Comparison of ENCODE assay signal across 8 cellular contexts in the genomic region with DNA sequence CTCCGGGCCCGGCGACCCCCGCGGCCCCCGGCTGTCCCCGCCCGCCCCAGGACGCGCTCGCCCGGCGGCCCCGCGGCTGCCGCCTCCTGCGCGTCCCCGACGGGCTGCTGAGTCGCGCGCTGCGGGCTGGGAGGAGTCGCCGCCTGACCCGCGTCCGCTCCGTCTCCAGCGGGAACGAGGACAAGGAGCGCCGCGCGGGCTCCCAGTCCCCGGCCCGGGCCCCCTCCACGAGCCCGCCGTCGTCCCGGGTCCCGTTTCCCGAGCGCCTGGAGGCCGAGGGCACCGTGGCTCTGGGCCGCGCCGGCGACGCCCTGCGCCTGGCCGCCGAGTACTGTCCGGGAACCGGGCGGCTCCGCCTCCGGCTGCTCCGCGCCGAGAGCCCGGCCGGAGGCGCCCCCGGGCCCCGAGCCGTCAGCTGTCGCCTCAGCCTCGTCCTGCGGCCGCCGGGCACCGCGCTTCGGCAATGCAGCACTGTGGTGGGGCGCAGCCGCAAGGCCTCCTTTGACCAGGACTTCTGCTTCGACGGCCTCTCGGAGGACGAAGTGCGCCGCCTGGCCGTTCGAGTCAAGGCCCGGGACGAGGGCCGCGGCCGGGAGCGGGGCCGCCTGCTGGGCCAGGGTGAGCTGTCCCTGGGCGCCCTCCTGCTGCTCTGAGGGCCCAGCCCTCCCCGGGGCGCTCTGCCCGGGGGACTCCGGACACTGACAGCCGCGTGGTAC. TPM values are rescaled to one million over a fixed set of nuclear protein-coding genes. Genes with fewer than 3 reads are reported as not detected.
DNase-seq lines count a peak whose midpoint lies in the region; ATAC-seq and TF ChIP-seq lines count a peak whose summit lies in the region.

No MANE protein-coding gene starts in this region.

- no peak overlapping the region for H2AFZ ChIP-seq in fibroblast of lung (ENCODE audit: low read length)

- POLR2A ChIA-PET in activated CD8-positive, alpha-beta T cell treated with anti-CD3 and anti-CD28 coated beads, Interleukin-2, amount 10 ng/mL, durations not matched to agents 7 days and 5 days (lab: Charles Lee): interaction anchor here (1.4 kb wide), 1 partner anchor 8 kb away, joined by 5 read pairs; a partner anchor contains a TSS
- POLR2A ChIA-PET in naive thymus-derived CD4-positive, alpha-beta T cell (lab: Charles Lee): no interaction called here

- H3K9me3 Mint-ChIP-seq in activated CD8-positive, alpha-beta T cell treated with anti-CD3 and anti-CD28 coated beads, Interleukin-2, amount 10 ng/mL, durations not matched to agents 7 days and 5 days (ENCODE audit: insufficient read depth): no peaks in the 10 kb centered on the region
- no peaks in the 10 kb centered on the region for H3K9me3 Mint-ChIP-seq in naive thymus-derived CD4-positive, alpha-beta T cell

- H3K4me3 ChIP-seq in HUES6 (ENCODE audit: low read depth, low read length): peak overlapping the region; percentile 51
- peak overlapping the region; percentile 18 to 39 (median 33) for H3K4me3 ChIP-seq in fibroblast of lung (replicated peaks in 1 of 4; ENCODE audit: control extremely low read depth in 1 of 4, insufficient read depth in 1 of 4, low read depth in 3 of 4, low read length in 4 of 4)
- peak overlapping the region; percentile 10 for H3K4me3 ChIP-seq in naive thymus-derived CD4-positive, alpha-beta T cell (ENCODE audit: low read length)
- peak overlapping the region; percentile 54 to 71 for H3K4me3 ChIP-seq in vagina

- H3K4me1 Mint-ChIP-seq in activated CD8-positive, alpha-beta T cell treated with anti-CD3 and anti-CD28 coated beads, Interleukin-2, amount 10 ng/mL, durations not matched to agents 7 days and 5 days (ENCODE audit: low read depth): peaks cover 18% of the 10 kb centered on the region
- H3K4me1 Mint-ChIP-seq in naive thymus-derived CD4-positive, alpha-beta T cell: peaks cover 8 to 22% (median 19%) of the 10 kb centered on the region in 7 donors

- no peak for TF ChIP-seq POLR2A in vagina (IDR thresholded peaks at IDR 0.05)

- TF ChIP-seq CTCF in fibroblast of lung (conservative IDR thresholded peaks at IDR 0.05 in 1 of 2, IDR thresholded peaks at IDR 0.05 in 1 of 2; ENCODE audit: low read depth in 1 of 2, low read length in 2 of 2) (no peak), vagina (IDR thresholded peaks at IDR 0.05) (no peak)

- no peaks in the 10 kb centered on the region for H4K20me1 ChIP-seq in fibroblast of lung (ENCODE audit: control insufficient read depth, extremely low read depth, insufficient read depth, low read length)

- DNase-seq in NCI-H1092 treated with DMSO at 0.1 percent for 48 hours (lab: John Stamatoyannopoulos, UW): peak; percentile 4
- DNase-seq in NCI-H1092 (lab: John Stamatoyannopoulos, UW): no peak
- no peak for DNase-seq in activated CD8-positive, alpha-beta T cell treated with anti-CD3 and anti-CD28 coated beads, Interleukin-2, amount 10 ng/mL, durations not matched to agents 7 days and 5 days
- DNase-seq in fibroblast of lung (ENCODE audit: low read depth in 2 of 2): peak; percentile 46 to 48
- DNase-seq in naive thymus-derived CD4-positive, alpha-beta T cell: peak in 4 of 9 donors; percentile 8 to 47 (median 18)
- DNase-seq in vagina (ENCODE audit: extremely low spot score in 2 of 2): no peak

- no peaks in the 10 kb centered on the region for H3K36me3 Mint-ChIP-seq in activated CD8-positive, alpha-beta T cell treated with anti-CD3 and anti-CD28 coated beads, Interleukin-2, amount 10 ng/mL, durations not matched to agents 7 days and 5 days (ENCODE audit: low read depth)
- peaks cover 0 to 3% (median 2%) of the 10 kb centered on the region in 5 donors for H3K36me3 Mint-ChIP-seq in naive thymus-derived CD4-positive, alpha-beta T cell

- H3K36me3 ChIP-seq in HUES6 (ENCODE audit: control insufficient read depth, insufficient read depth, low read length): no peaks in the 10 kb centered on the region
- no peaks in the 10 kb centered on the region for H3K36me3 ChIP-seq in fibroblast of lung (ENCODE audit: control insufficient read depth, insufficient read depth, low read length)
- no peaks in the 10 kb centered on the region for H3K36me3 ChIP-seq in naive thymus-derived CD4-positive, alpha-beta T cell (ENCODE audit: control insufficient read depth in 2 of 3, insufficient read depth in 3 of 3, low read length in 3 of 3)
- no peaks in the 10 kb centered on the region for H3K36me3 ChIP-seq in vagina

- H3K27ac Mint-ChIP-seq in activated CD8-positive, alpha-beta T cell treated with anti-CD3 and anti-CD28 coated beads, Interleukin-2, amount 10 ng/mL, durations not matched to agents 7 days and 5 days: peak overlapping the region; percentile 49
- peak overlapping the region in 1 of 9 donors; percentile 34 for H3K27ac Mint-ChIP-seq in naive thymus-derived CD4-positive, alpha-beta T cell

- H3K27me3 ChIP-seq in HUES6 (ENCODE audit: control insufficient read depth, insufficient read depth, low read length) (peaks cover 73% of the 10 kb centered on the region), fibroblast of lung (ENCODE audit: control insufficient read depth, insufficient read depth, low read length) (peaks cover 17% of the 10 kb centered on the region), vagina (no peaks in the 10 kb centered on the region)
- peaks cover 5 to 13% of the 10 kb centered on the region in 2 donors for H3K27me3 ChIP-seq in naive thymus-derived CD4-positive, alpha-beta T cell (ENCODE audit: control insufficient read depth in 2 of 2, insufficient read depth in 2 of 2, low read length in 2 of 2)

- peak; percentile 49 for ATAC-seq in activated CD8-positive, alpha-beta T cell treated with anti-CD3 and anti-CD28 coated beads, Interleukin-2, amount 10 ng/mL, durations not matched to agents 7 days and 5 days
- ATAC-seq in naive thymus-derived CD4-positive, alpha-beta T cell: peak; percentile 53
- ATAC-seq in GM19324 (IDR thresholded peaks at IDR 0.05; ENCODE audit: low FRiP score, unreplicated experiment): no peak

- CTCF ChIA-PET in activated CD8-positive, alpha-beta T cell treated with anti-CD3 and anti-CD28 coated beads, Interleukin-2, amount 10 ng/mL, durations not matched to agents 7 days and 5 days (lab: Charles Lee): no interaction called here
- CTCF ChIA-PET in naive thymus-derived CD4-positive, alpha-beta T cell (lab: Charles Lee): no interaction called here

- H3K9me3 ChIP-seq in HUES6 (ENCODE audit: control insufficient read depth, insufficient read depth, low read depth, low read length) (no peaks in the 10 kb centered on the region), fibroblast of lung (ENCODE audit: control insufficient read depth, insufficient read depth, low read depth, low read length) (no peaks in the 10 kb centered on the region), vagina (no peaks in the 10 kb centered on the region)
- no peaks in the 10 kb centered on the region for H3K9me3 ChIP-seq in naive thymus-derived CD4-positive, alpha-beta T cell (ENCODE audit: control insufficient read depth in 2 of 3, low read length in 3 of 3)

- intact Hi-C loops in naive thymus-derived CD4-positive, alpha-beta T cell (cut with micrococcal nuclease): loop anchor here (5.0 to 10.0 kb wide), 2 partner anchors 36 to 93 kb away; no protein-coding TSS in a partner anchor
- intact Hi-C loops in vagina (cut with DNase I): no loop called here

- peaks cover 34% of the 10 kb centered on the region for H3K27me3 Mint-ChIP-seq in activated CD8-positive, alpha-beta T cell treated with anti-CD3 and anti-CD28 coated beads, Interleukin-2, amount 10 ng/mL, durations not matched to agents 7 days and 5 days (ENCODE audit: low read depth)
- H3K27me3 Mint-ChIP-seq in naive thymus-derived CD4-positive, alpha-beta T cell: peaks cover 25 to 61% (median 28%) of the 10 kb centered on the region in 5 donors

- H3K4me2 ChIP-seq in fibroblast of lung (ENCODE audit: extremely low read depth, insufficient read depth, low read length): peak overlapping the region; percentile 63

- no peaks in the 10 kb centered on the region for H3K79me2 ChIP-seq in fibroblast of lung (ENCODE audit: control insufficient read depth, insufficient read depth, low read length)

- peak overlapping the region; percentile 71 for H3K4me3 Mint-ChIP-seq in activated CD8-positive, alpha-beta T cell treated with anti-CD3 and anti-CD28 coated beads, Interleukin-2, amount 10 ng/mL, durations not matched to agents 7 days and 5 days
- H3K4me3 Mint-ChIP-seq in naive thymus-derived CD4-positive, alpha-beta T cell: peak overlapping the region; percentile 56 to 88 (median 80)

- H3K27ac ChIP-seq in HUES6 (ENCODE audit: low read depth, low read length) (no peak overlapping the region), fibroblast of lung (ENCODE audit: insufficient read depth, low read length) (no peak overlapping the region), vagina (peak overlapping the region; percentile 22)
- no peak overlapping the region for H3K27ac ChIP-seq in naive thymus-derived CD4-positive, alpha-beta T cell (ENCODE audit: low read depth, low read length)

- H3K9ac ChIP-seq in HUES6 (ENCODE audit: low read length) (peak overlapping the region; percentile 17), fibroblast of lung (ENCODE audit: insufficient read depth, low read length) (peak overlapping the region; percentile 8)

- H3K4me1 ChIP-seq in HUES6 (ENCODE audit: control insufficient read depth, insufficient read depth, low read length) (peaks cover 8% of the 10 kb centered on the region), fibroblast of lung (ENCODE audit: control insufficient read depth, extremely low read depth, insufficient read depth, low read length) (no peaks in the 10 kb centered on the region), vagina (peaks cover 23% of the 10 kb centered on the region)
- H3K4me1 ChIP-seq in naive thymus-derived CD4-positive, alpha-beta T cell (ENCODE audit: control insufficient read depth in 2 of 2, insufficient read depth in 2 of 2, low read length in 2 of 2): peaks cover 6 to 14% of the 10 kb centered on the region in 2 donors

RNA-seq across cellular contexts. Expression of a gene that starts 1.5 kb away (rescaled TPM):
- not detected for total RNA-seq in activated CD8-positive, alpha-beta T cell treated with anti-CD3 and anti-CD28 coated beads, Interleukin-2, amount 10 ng/mL, durations not matched to agents 7 days and 5 days
- total RNA-seq in fibroblast of lung (not detected in 2 replicates), vagina (not detected)
- not detected in 2 replicates for polyA plus RNA-seq in fibroblast of lung
- polyA plus RNA-seq in fibroblast of lung (2012): not detected in 2 replicates
- not detected in 2 replicates for polyA minus RNA-seq in fibroblast of lung (ENCODE audit: low replicate concordance)
- not detected for total RNA-seq in naive thymus-derived CD4-positive, alpha-beta T cell
- polyA plus RNA-seq in naive thymus-derived CD4-positive, alpha-beta T cell: not detected

RNA-seq across cellular contexts. Expression of a gene that starts 8.0 kb away (rescaled TPM):
- 10 to 100 TPM; 58.3 to 64.7 TPM for total RNA-seq in activated CD8-positive, alpha-beta T cell treated with anti-CD3 and anti-CD28 coated beads, Interleukin-2, amount 10 ng/mL, durations not matched to agents 7 days and 5 days
- total RNA-seq in fibroblast of lung (77.3 and 82.7 TPM in 2 replicates), vagina (52.5 TPM)
- 15.3 and 19.6 TPM in 2 replicates for polyA plus RNA-seq in fibroblast of lung
- 11.7 and 15.0 TPM in 2 replicates for polyA plus RNA-seq in fibroblast of lung (2012)
- polyA minus RNA-seq in fibroblast of lung (ENCODE audit: low replicate concordance): 13.1 and 15.3 TPM in 2 replicates
- total RNA-seq in naive thymus-derived CD4-positive, alpha-beta T cell: 100 to 1,000 TPM; 104 to 159 (median 144) TPM
- 10 to 100 TPM; 12.7 to 16.8 TPM for polyA plus RNA-seq in naive thymus-derived CD4-positive, alpha-beta T cell

Comparison
In these comparisons a context has a peak if more than half of its experiments do, and no peak if none do; other contexts are left out.
1. DNase-seq: peak in NCI-H1092 treated with DMSO at 0.1 percent for 48 hours (single experiment) and fibroblast of lung (2 of 2); none in NCI-H1092 (single experiment), activated CD8-positive, alpha-beta T cell treated with anti-CD3 and anti-CD28 coated beads, Interleukin-2, amount 10 ng/mL, durations not matched to agents 7 days and 5 days (single experiment) and vagina (0 of 2).
2. H3K4me3 ChIP-seq: peak in every context shown above with its lines; median percentile 62 in vagina; 51 in HUES6; 33 in fibroblast of lung; 10 in naive thymus-derived CD4-positive, alpha-beta T cell.